ENCODE assay signal across 23 cellular contexts in genomic region chr16:87572959-87573358, GRCh38. TPM values are rescaled to one million over a fixed set of nuclear protein-coding genes. Genes with fewer than 3 reads are reported as not detected.
"Had no signal": no experiment of that assay in that cellular context is flagged by ENCODE, and none has a peak within 500 bp of the region (broad histone marks: within the 10 kb centered on the region; RNA-seq: fewer than 3 reads in every experiment).

No MANE protein-coding gene starts in this region.

- H3K9me3 Mint-ChIP-seq: memory B cell, nephron had no signal

- H3K27ac Mint-ChIP-seq: memory B cell, naive B cell, nephron had no signal

- H3K36me3 ChIP-seq: esophagus muscularis mucosa, gastrocnemius medialis, heart right ventricle, left ventricle myocardium inferior, lower lobe of right lung, neutrophil, right atrium auricular region, stomach, thyroid gland, upper lobe of left lung, uterus had no signal

- H3K4me1 ChIP-seq: uterus had no signal

- DNase-seq: effector memory CD4-positive, alpha-beta T cell; gastrocnemius medialis; heart right ventricle; hypothalamus; islet precursor cell; left ventricle myocardium inferior; lower lobe of right lung; midbrain; naive B cell; small intestine; stimulated activated CD4-positive, alpha-beta T cell treated with anti-CD3 and anti-CD28 coated beads, Interleukin-12 subunit alpha, Interleukin-12 subunit beta, amount 100 ng/mL, for 4 hours; stimulated activated naive CD4-positive, alpha-beta T cell; stomach; thyroid gland; upper lobe of left lung; uterus had no signal

- H3K27ac ChIP-seq: epithelial cell of prostate, gastrocnemius medialis, heart right ventricle, left ventricle myocardium inferior, lower lobe of right lung, neutrophil, right atrium auricular region, thyroid gland, uterus had no signal

- ATAC-seq: gastrocnemius medialis, heart right ventricle, lower lobe of right lung had no signal

- H3K27me3 ChIP-seq: right atrium auricular region, thyroid gland, upper lobe of left lung, uterus had no signal

- H3K4me1 Mint-ChIP-seq: memory B cell, naive B cell had no signal

- H3K4me3 ChIP-seq: esophagus muscularis mucosa, gastrocnemius medialis, heart right ventricle, left ventricle myocardium inferior, lower lobe of right lung, right atrium auricular region, stomach, thyroid gland, upper lobe of left lung, uterus had no signal

- H3K4me3 Mint-ChIP-seq: memory B cell, naive B cell, nephron had no signal

- H3K36me3 Mint-ChIP-seq: memory B cell had no signal

- FAIRE-seq: small intestine had no signal

- H3K9me3 ChIP-seq: esophagus muscularis mucosa, gastrocnemius medialis, heart right ventricle, left ventricle myocardium inferior, lower lobe of right lung, neutrophil, right atrium auricular region, stomach, thyroid gland, upper lobe of left lung, uterus had no signal

RNA-seq across cellular contexts. Expression of gene JPH3, which starts 29.3 kb away (rescaled TPM):
- total RNA-seq: fibroblast of villous mesenchyme, gastrocnemius medialis had no signal
